ENCODE assay signal across 11 cellular contexts in the genomic region with DNA sequence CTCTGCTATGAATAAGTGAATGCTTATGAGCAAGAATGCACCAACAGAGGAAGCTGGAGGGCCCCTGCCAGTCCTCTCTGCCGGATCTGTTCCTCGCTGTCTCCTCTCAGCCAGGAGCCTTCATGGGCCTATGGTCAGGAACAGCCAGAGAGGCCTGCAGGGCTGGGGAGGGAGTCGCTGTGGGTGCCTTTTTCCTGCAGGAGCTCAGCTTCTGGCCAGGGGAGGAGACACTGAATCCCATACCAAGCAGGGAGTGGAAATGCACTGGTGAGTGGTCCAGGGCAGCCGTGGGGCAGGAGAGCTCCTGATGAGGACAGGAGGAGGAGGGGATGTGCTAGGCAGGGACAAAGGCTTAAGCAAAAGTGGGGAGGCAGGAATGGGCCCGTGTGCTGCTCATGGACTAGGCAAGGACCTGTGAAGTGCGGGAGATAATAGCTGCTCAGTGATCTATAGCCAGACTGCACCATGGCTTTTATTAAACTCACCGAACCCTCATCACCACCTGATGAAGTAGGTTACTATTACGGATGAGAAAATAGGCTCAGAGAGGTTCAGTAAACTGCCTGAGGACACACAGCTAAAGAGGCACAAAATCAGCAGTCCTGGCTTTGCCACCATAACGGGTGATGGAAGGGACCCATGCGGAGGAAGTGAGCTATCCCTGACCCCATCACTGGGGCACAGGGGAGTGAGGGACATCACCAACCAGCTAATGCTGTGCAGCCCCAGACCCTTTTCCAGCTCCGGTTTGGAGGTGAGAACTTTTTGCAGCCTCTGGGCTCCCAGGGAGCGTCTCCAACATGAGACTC. TPM values are rescaled to one million over a fixed set of nuclear protein-coding genes. Genes with fewer than 3 reads are reported as not detected.
DNase-seq lines count a peak whose midpoint lies in the region; ATAC-seq, FAIRE-seq and TF ChIP-seq lines count a peak whose summit lies in the region.
"Had no signal": no experiment of that assay in that cellular context is flagged by ENCODE, and none has a peak within 500 bp of the region (broad histone marks: within the 10 kb centered on the region; RNA-seq: fewer than 3 reads in every experiment).

No MANE protein-coding gene starts in this region.

- POLR2A ChIA-PET in HEK293 (lab: Yijun Ruan, JAX) = interaction anchor here (0.9 to 1.6 kb wide), 3 partner anchors 12 to 73 kb away, joined by 3 to 8 read pairs (median 3); a partner anchor contains a TSS
- POLR2A ChIA-PET in GM12878 (lab: Charles Lee) = interaction anchor here (0.6 to 4.2 kb wide), 9 partner anchors 12 to 116 kb away, joined by 3 to 21 read pairs (median 6); a partner anchor contains a TSS

- no peak overlapping the region for H2AFZ ChIP-seq in GM12878 (ENCODE audit: control insufficient read depth, low read depth, low read length)

- WGBS in GM12878 (ENCODE audit: insufficient coverage, insufficient replicate concordance, low lambda C conversion rate, missing lambda C conversion rate) = 90% methylated on average over 12 of the region's 12 CpGs

- FAIRE-seq in GM12878 (lab: Jason Lieb, UNC) = no peak
- FAIRE-seq: islet of Langerhans had no signal

- no peaks in the 10 kb centered on the region for H3K79me2 ChIP-seq in GM12878 (ENCODE audit: control insufficient read depth, insufficient read depth, low read length)

- DNase-seq in GM12878 (ENCODE audit: low read depth, low spot score) = no peak
- no peak for DNase-seq in naive B cell
- DNase-seq in upper lobe of right lung = no peak
- no peak for DNase-seq in kidney glomerular epithelial cell (lab: John Stamatoyannopoulos, UW)
- DNase-seq: NCI-H1417 treated with DMSO at 0.1 percent for 48 hours, T1000 had no signal

- no peaks in the 10 kb centered on the region for H3K9me3 Mint-ChIP-seq in naive B cell

- no TSS peak for BruUV-seq in GM12878 (replicated peaks; lab: Mats Ljungman, UMichigan)

- H3K27ac ChIP-seq in HEK293 (ENCODE audit: extremely low read depth, low read depth, low read length) = no peak overlapping the region
- peak overlapping the region; percentile 28 for H3K27ac ChIP-seq in GM12878 (ENCODE audit: control insufficient read depth, insufficient read depth)
- no peak overlapping the region for H3K27ac ChIP-seq in upper lobe of right lung

- in situ Hi-C loops in GM12878 (cut with MboI) = loop anchor here (5.0 kb wide), 2 partner anchors 219 to 299 kb away; no protein-coding TSS in a partner anchor

- peak overlapping the region; percentile 60; the same call in 1 of the 2 replicates for H3K4me2 ChIP-seq in GM12878 (ENCODE audit: control insufficient read depth, insufficient read depth)

- H3K4me3 ChIP-seq in HEK293 (ENCODE audit: low read depth, low read length) (no peak overlapping the region), GM12878 (no peak overlapping the region), upper lobe of right lung (no peak overlapping the region)
- H3K4me3 ChIP-seq: prostate gland had no signal

- H3K4me3 Mint-ChIP-seq in naive B cell = peak overlapping the region in 7 of 8 donors; percentile 4 to 86 (median 54)

- no peaks in the 10 kb centered on the region for H3K36me3 Mint-ChIP-seq in naive B cell

- ATAC-seq in GM12878 (no peak), naive B cell (ENCODE audit: low read depth in 2 of 2) (no peak), upper lobe of right lung (no peak), GM21367 (IDR thresholded peaks at IDR 0.05; ENCODE audit: unreplicated experiment) (no peak)

- CTCF ChIA-PET in HEK293 (lab: Yijun Ruan, JAX) (interaction anchor here (0.7 to 1.6 kb wide), 8 partner anchors 11 to 88 kb away, joined by 3 to 8 read pairs (median 4); a partner anchor contains a TSS), GM12878 (lab: Yijun Ruan, JAX) (interaction anchor here (0.5 to 9.7 kb wide), 21 partner anchors 11 to 1321 kb away, joined by 3 to 197 read pairs (median 3); a partner anchor contains a TSS)

- H3K9me3 ChIP-seq in HEK293 (ENCODE audit: control insufficient read depth, insufficient read depth, low read depth, low read length) (no peaks in the 10 kb centered on the region), GM12878 (replicated peaks; ENCODE audit: control insufficient read depth, insufficient read depth, low read length) (no peaks in the 10 kb centered on the region), upper lobe of right lung (no peaks in the 10 kb centered on the region)
- H3K9me3 ChIP-seq: BE2C, prostate gland had no signal

- no peaks in the 10 kb centered on the region for H3K27me3 Mint-ChIP-seq in naive B cell

- H3K9ac ChIP-seq in GM12878 (ENCODE audit: control insufficient read depth, insufficient read depth, low read length) = no peak overlapping the region

- no peak for TF ChIP-seq POLR2A in GM12878 (IDR thresholded peaks at IDR 0.05; ENCODE audit: low read depth, low read length)

- peaks cover 44 to 72% (median 63%) of the 10 kb centered on the region in 3 donors for H3K4me1 Mint-ChIP-seq in naive B cell

- intact Hi-C loops in GM12878 (cut with micrococcal nuclease; ENCODE audit: unreplicated experiment) = loop anchor here (5.0 kb wide), 1 partner anchor 219 kb away; no protein-coding TSS in a partner anchor
- intact Hi-C loops in upper lobe of right lung (cut with DNase I) = loop anchor here (10.0 kb wide), 1 partner anchor 71 kb away; a partner anchor contains a TSS

- SMC1A ChIA-PET in GM12878 (lab: Charles Lee; ENCODE audit: uncharacterized antibody, unreplicated experiment) = interaction anchor here (0.5 to 3.4 kb wide), 16 partner anchors 9 to 302 kb away, joined by 3 to 40 read pairs (median 4); a partner anchor contains a TSS

- no peak for TF ChIP-seq CTCF in HEK293 (tag by site-specific recombination; IDR thresholded peaks at IDR 0.05)
- no peak for TF ChIP-seq CTCF in GM12878 (IDR thresholded peaks at IDR 0.05 in 2 of 3, conservative IDR thresholded peaks at IDR 0.05 in 1 of 3; ENCODE audit: control insufficient read depth in 2 of 3, extremely low read depth in 1 of 3, insufficient read depth in 1 of 3, low read depth in 3 of 3, low read length in 3 of 3)
- TF ChIP-seq CTCF in upper lobe of right lung (IDR thresholded peaks at IDR 0.05) = no peak

- no peaks in the 10 kb centered on the region for H4K20me1 ChIP-seq in GM12878 (ENCODE audit: control insufficient read depth, insufficient read depth)

- H3K36me3 ChIP-seq in HEK293 (ENCODE audit: control insufficient read depth in 2 of 2, insufficient read depth in 1 of 2, low read length in 2 of 2) (no peaks in the 10 kb centered on the region), GM12878 (ENCODE audit: control insufficient read depth in 2 of 2, insufficient read depth in 2 of 2, low read length in 1 of 2) (no peaks in the 10 kb centered on the region), upper lobe of right lung (no peaks in the 10 kb centered on the region)
- H3K36me3 ChIP-seq: BE2C, prostate gland had no signal

- RAD21 ChIA-PET in GM12878 (lab: Charles Lee; ENCODE audit: unreplicated experiment) = interaction anchor here (0.9 to 5.1 kb wide), 14 partner anchors 12 to 130 kb away, joined by 3 to 38 read pairs (median 6); a partner anchor contains a TSS

- TF ChIP-seq RAD21 in GM12878 (IDR thresholded peaks at IDR 0.05; ENCODE audit: insufficient read depth, low read depth, low read length) = no peak

- H3K4me1 ChIP-seq in HEK293 (ENCODE audit: control insufficient read depth, insufficient read depth, low read length) (no peaks in the 10 kb centered on the region), GM12878 (ENCODE audit: control insufficient read depth, insufficient read depth, low read length) (peaks cover 71% of the 10 kb centered on the region), upper lobe of right lung (peaks cover 21% of the 10 kb centered on the region)

- no peak for TF ChIP-seq EP300 in GM12878 (IDR thresholded peaks at IDR 0.05; ENCODE audit: borderline replicate concordance in 1 of 2, control insufficient read depth in 1 of 2, low read depth in 2 of 2, low read length in 2 of 2)

- H3K27me3 ChIP-seq in GM12878 (replicated peaks in 1 of 2; ENCODE audit: control insufficient read depth in 2 of 2, insufficient read depth in 2 of 2, low read length in 1 of 2) (no peaks in the 10 kb centered on the region), upper lobe of right lung (peaks cover 7% of the 10 kb centered on the region)
- H3K27me3 ChIP-seq: BE2C had no signal

- peak overlapping the region in 5 of 6 donors; percentile 54 to 96 (median 82) for H3K27ac Mint-ChIP-seq in naive B cell

RNA-seq across cellular contexts. Expression of a gene that starts 7.1 kb away (rescaled TPM):
- 10.6 and 12.5 TPM in 2 replicates for total RNA-seq in GM12878 (2013; cell fraction: nucleolus; rRNA removed)
- 14.6 and 21.0 TPM in 2 replicates for total RNA-seq in GM12878 (2014; rRNA removed)
- 8.7 and 9.4 TPM in 2 replicates for total RNA-seq in GM12878 (2014; rRNA removed; fragmentation: Illumina TruSeq; extraction: Trizol)
- total RNA-seq in GM12878 (2021) = 17.4 and 19.4 TPM in 2 replicates
- 9.4 TPM for polyA plus RNA-seq in GM12878 (2011; ENCODE audit: low read depth)
- polyA plus RNA-seq in GM12878 (2011; rRNA removed) = 2.1 and 5.2 TPM in 2 replicates
- polyA plus RNA-seq in GM12878 (2011; cell fraction: cytosol; rRNA removed) = 10.4 and 15.5 TPM in 2 replicates
- 29.8 and 30.3 TPM in 2 replicates for polyA plus RNA-seq in GM12878 (2011; cell fraction: nucleus; rRNA removed)
- 18.0 and 23.9 TPM in 2 replicates for polyA plus RNA-seq in GM12878 (2012)
- polyA plus RNA-seq in GM12878 (2014; fragmentation: Illumina TruSeq; extraction: Trizol) = 2.3 and 7.4 TPM in 2 replicates
- 1 to 10 TPM; 4.1 to 6.4 TPM for polyA plus RNA-seq in GM12878 (2014; fragmentation: Nextera tagmentation; extraction: Ambion mirVana)
- polyA plus RNA-seq in GM12878 (2014; rRNA removed) = 28.1 and 29.7 TPM in 2 replicates
- polyA plus RNA-seq in GM12878 (2016; fragmentation: Nextera tagmentation; extraction: Ambion mirVana) = 10 to 100 TPM; 49.1 to 52.4 TPM
- polyA minus RNA-seq in GM12878 (2011; rRNA and poly(A)+ RNA removed) = 1.8 and 4.4 TPM in 2 replicates
- polyA minus RNA-seq in GM12878 (2011; cell fraction: cytosol; rRNA and poly(A)+ RNA removed) = 1.1 and 1.6 TPM in 2 replicates
- polyA minus RNA-seq in GM12878 (2011; cell fraction: nucleus; rRNA and poly(A)+ RNA removed) = 3.3 and 4.9 TPM in 2 replicates
- polyA plus RNA-seq in naive B cell (ENCODE audit: low read depth in 6 of 6) = 10 to 100 TPM; 25.2 to 33.9 (median 26.4) TPM
- 3.8 TPM for total RNA-seq in upper lobe of right lung

RNA-seq across cellular contexts. Expression of a gene that starts 11.8 kb away (rescaled TPM):
- total RNA-seq in GM12878 (2013; cell fraction: nucleolus; rRNA removed) = 25.2 and 25.7 TPM in 2 replicates
- total RNA-seq in GM12878 (2014; rRNA removed) (10.5 and 13.0 TPM in 2 replicates), GM12878 (2014; rRNA removed; fragmentation: Illumina TruSeq; extraction: Trizol) (8.1 and 8.9 TPM in 2 replicates), GM12878 (2021) (12.2 and 15.7 TPM in 2 replicates), upper lobe of right lung (13.2 TPM)
- 9.2 TPM for polyA plus RNA-seq in GM12878 (2011; ENCODE audit: low read depth)
- polyA plus RNA-seq in GM12878 (2011; rRNA removed) (7.5 and 8.4 TPM in 2 replicates), GM12878 (2014; fragmentation: Illumina TruSeq; extraction: Trizol) (8.6 and 13.3 TPM in 2 replicates), GM12878 (2014; fragmentation: Nextera tagmentation; extraction: Ambion mirVana) (1 to 10 TPM in 1 of 2 experiments, under 1 TPM in 1; 0.98 to 2.9 TPM), GM12878 (2014; rRNA removed) (17.7 and 18.3 TPM in 2 replicates), GM12878 (2016; fragmentation: Nextera tagmentation; extraction: Ambion mirVana) (1 to 10 TPM; 8.0 TPM), naive B cell (ENCODE audit: low read depth in 6 of 6) (10 to 100 TPM in 4 of 6 donors, 1 to 10 TPM in 2; 7.0 to 15.9 (median 10.9) TPM)
- polyA plus RNA-seq in GM12878 (2011; cell fraction: cytosol; rRNA removed) = 7.6 and 11.5 TPM in 2 replicates
- 16.6 and 19.3 TPM in 2 replicates for polyA plus RNA-seq in GM12878 (2011; cell fraction: nucleus; rRNA removed)
- polyA plus RNA-seq in GM12878 (2012) = 12.9 and 18.4 TPM in 2 replicates
- 8.2 and 11.6 TPM in 2 replicates for polyA minus RNA-seq in GM12878 (2011; rRNA and poly(A)+ RNA removed)
- polyA minus RNA-seq in GM12878 (2011; cell fraction: cytosol; rRNA and poly(A)+ RNA removed) = 3.5 and 6.1 TPM in 2 replicates
- polyA minus RNA-seq in GM12878 (2011; cell fraction: nucleus; rRNA and poly(A)+ RNA removed) = 7.7 and 10.9 TPM in 2 replicates

RNA-seq across cellular contexts. Expression of a gene that starts 48.3 kb away (rescaled TPM):
- 53.3 and 56.6 TPM in 2 replicates for total RNA-seq in GM12878 (2013; cell fraction: nucleolus; rRNA removed)
- total RNA-seq in GM12878 (2014; rRNA removed) = 737 and 939 TPM in 2 replicates
- total RNA-seq in GM12878 (2014; rRNA removed; fragmentation: Illumina TruSeq; extraction: Trizol) = 183 and 215 TPM in 2 replicates
- 1,146 and 1,222 TPM in 2 replicates for total RNA-seq in GM12878 (2021)
- polyA plus RNA-seq in GM12878 (2011; ENCODE audit: low read depth) = 548 TPM
- polyA plus RNA-seq in GM12878 (2011; rRNA removed) = 233 and 593 TPM in 2 replicates
- 608 and 1,158 TPM in 2 replicates for polyA plus RNA-seq in GM12878 (2011; cell fraction: cytosol; rRNA removed)
- polyA plus RNA-seq in GM12878 (2011; cell fraction: nucleus; rRNA removed) = 459 and 729 TPM in 2 replicates
- polyA plus RNA-seq in GM12878 (2012) = 1,086 and 1,453 TPM in 2 replicates
- polyA plus RNA-seq in GM12878 (2014; fragmentation: Illumina TruSeq; extraction: Trizol) = 5.2 and 37.7 TPM in 2 replicates
- polyA plus RNA-seq in GM12878 (2014; fragmentation: Nextera tagmentation; extraction: Ambion mirVana) = 100 to 1,000 TPM; 188 to 220 TPM
- 1,025 and 1,355 TPM in 2 replicates for polyA plus RNA-seq in GM12878 (2014; rRNA removed)
- polyA plus RNA-seq in GM12878 (2016; fragmentation: Nextera tagmentation; extraction: Ambion mirVana) = 1,000 to 10,000 TPM; 2,816 to 2,972 TPM
- polyA minus RNA-seq in GM12878 (2011; rRNA and poly(A)+ RNA removed) = 52.9 and 161 TPM in 2 replicates
- polyA minus RNA-seq in GM12878 (2011; cell fraction: cytosol; rRNA and poly(A)+ RNA removed) = 306 and 426 TPM in 2 replicates
- polyA minus RNA-seq in GM12878 (2011; cell fraction: nucleus; rRNA and poly(A)+ RNA removed) = 107 and 133 TPM in 2 replicates
- polyA plus RNA-seq in naive B cell (ENCODE audit: low read depth in 6 of 6) = 1,000 to 10,000 TPM in 2 of 6 donors, 100 to 1,000 TPM in 4; 853 to 1,113 (median 946) TPM
- total RNA-seq in upper lobe of right lung = 236 TPM

RNA-seq across cellular contexts. Expression of a gene that starts 59.1 kb away (rescaled TPM):
- 112 and 119 TPM in 2 replicates for total RNA-seq in GM12878 (2013; cell fraction: nucleolus; rRNA removed)
- total RNA-seq in GM12878 (2014; rRNA removed) = 167 and 177 TPM in 2 replicates
- 108 and 112 TPM in 2 replicates for total RNA-seq in GM12878 (2014; rRNA removed; fragmentation: Illumina TruSeq; extraction: Trizol)
- 179 and 185 TPM in 2 replicates for total RNA-seq in GM12878 (2021)
- 81.1 TPM for polyA plus RNA-seq in GM12878 (2011; ENCODE audit: low read depth)
- 183 and 187 TPM in 2 replicates for polyA plus RNA-seq in GM12878 (2011; rRNA removed)
- 136 and 163 TPM in 2 replicates for polyA plus RNA-seq in GM12878 (2011; cell fraction: cytosol; rRNA removed)
- polyA plus RNA-seq in GM12878 (2011; cell fraction: nucleus; rRNA removed) = 103 and 127 TPM in 2 replicates
- polyA plus RNA-seq in GM12878 (2012) = 150 and 176 TPM in 2 replicates
- 130 and 198 TPM in 2 replicates for polyA plus RNA-seq in GM12878 (2014; fragmentation: Illumina TruSeq; extraction: Trizol)
- 10 to 100 TPM in 1 of 2 experiments, 1 to 10 TPM in 1; 9.1 to 17.9 TPM for polyA plus RNA-seq in GM12878 (2014; fragmentation: Nextera tagmentation; extraction: Ambion mirVana)
- 215 and 239 TPM in 2 replicates for polyA plus RNA-seq in GM12878 (2014; rRNA removed)
- polyA plus RNA-seq in GM12878 (2016; fragmentation: Nextera tagmentation; extraction: Ambion mirVana) = 100 to 1,000 TPM; 192 to 207 TPM
- 104 and 119 TPM in 2 replicates for polyA minus RNA-seq in GM12878 (2011; rRNA and poly(A)+ RNA removed)
- polyA minus RNA-seq in GM12878 (2011; cell fraction: cytosol; rRNA and poly(A)+ RNA removed) = 23.8 and 37.5 TPM in 2 replicates
- polyA minus RNA-seq in GM12878 (2011; cell fraction: nucleus; rRNA and poly(A)+ RNA removed) = 26.4 and 66.3 TPM in 2 replicates
- polyA plus RNA-seq in naive B cell (ENCODE audit: low read depth in 6 of 6) = 10 to 100 TPM; 73.0 to 90.9 (median 78.1) TPM
- total RNA-seq in upper lobe of right lung = 59.6 TPM
